ENCODE assay signal across 1 cellular context in the genomic region with DNA sequence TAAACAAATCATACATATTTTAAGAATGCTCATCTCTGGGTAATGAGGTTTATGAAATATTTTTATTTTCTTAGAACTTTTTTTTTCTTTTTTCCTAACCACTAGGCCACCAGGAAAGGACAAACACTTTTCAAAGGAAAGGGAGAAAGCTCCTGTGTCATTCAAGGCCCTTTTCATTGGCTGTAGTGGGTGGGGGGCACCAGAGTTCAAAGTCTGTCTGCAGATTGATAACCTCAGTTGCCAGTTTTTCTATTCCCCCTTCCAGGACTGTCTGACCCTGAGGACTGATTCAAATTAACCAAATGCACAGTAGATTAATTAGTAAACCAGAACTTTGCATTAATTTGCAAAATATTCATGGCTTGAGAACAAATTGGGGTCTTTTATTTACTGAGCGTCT.
TF ChIP-seq lines count a peak whose summit lies in the region.

No MANE protein-coding gene starts in this region.

TF ChIP-seq in HCT116, 20 proteins besides CTCF, POLR2A, EP300 and RAD21 (continued from another document):
- TF ChIP-seq, protein P1, sequence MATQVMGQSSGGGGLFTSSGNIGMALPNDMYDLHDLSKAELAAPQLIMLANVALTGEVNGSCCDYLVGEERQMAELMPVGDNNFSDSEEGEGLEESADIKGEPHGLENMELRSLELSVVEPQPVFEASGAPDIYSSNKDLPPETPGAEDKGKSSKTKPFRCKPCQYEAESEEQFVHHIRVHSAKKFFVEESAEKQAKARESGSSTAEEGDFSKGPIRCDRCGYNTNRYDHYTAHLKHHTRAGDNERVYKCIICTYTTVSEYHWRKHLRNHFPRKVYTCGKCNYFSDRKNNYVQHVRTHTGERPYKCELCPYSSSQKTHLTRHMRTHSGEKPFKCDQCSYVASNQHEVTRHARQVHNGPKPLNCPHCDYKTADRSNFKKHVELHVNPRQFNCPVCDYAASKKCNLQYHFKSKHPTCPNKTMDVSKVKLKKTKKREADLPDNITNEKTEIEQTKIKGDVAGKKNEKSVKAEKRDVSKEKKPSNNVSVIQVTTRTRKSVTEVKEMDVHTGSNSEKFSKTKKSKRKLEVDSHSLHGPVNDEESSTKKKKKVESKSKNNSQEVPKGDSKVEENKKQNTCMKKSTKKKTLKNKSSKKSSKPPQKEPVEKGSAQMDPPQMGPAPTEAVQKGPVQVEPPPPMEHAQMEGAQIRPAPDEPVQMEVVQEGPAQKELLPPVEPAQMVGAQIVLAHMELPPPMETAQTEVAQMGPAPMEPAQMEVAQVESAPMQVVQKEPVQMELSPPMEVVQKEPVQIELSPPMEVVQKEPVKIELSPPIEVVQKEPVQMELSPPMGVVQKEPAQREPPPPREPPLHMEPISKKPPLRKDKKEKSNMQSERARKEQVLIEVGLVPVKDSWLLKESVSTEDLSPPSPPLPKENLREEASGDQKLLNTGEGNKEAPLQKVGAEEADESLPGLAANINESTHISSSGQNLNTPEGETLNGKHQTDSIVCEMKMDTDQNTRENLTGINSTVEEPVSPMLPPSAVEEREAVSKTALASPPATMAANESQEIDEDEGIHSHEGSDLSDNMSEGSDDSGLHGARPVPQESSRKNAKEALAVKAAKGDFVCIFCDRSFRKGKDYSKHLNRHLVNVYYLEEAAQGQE (IDR thresholded peaks at IDR 0.05; ENCODE audit: low read depth) = no peak
- TF ChIP-seq ZNF274 (IDR thresholded peaks at IDR 0.05; ENCODE audit: low read depth, low read length) = no peak
- no peak for TF ChIP-seq TCF7L2 (IDR thresholded peaks at IDR 0.05; ENCODE audit: borderline replicate concordance, extremely low read depth, insufficient read depth, insufficient read length)
